In the genomic region with DNA sequence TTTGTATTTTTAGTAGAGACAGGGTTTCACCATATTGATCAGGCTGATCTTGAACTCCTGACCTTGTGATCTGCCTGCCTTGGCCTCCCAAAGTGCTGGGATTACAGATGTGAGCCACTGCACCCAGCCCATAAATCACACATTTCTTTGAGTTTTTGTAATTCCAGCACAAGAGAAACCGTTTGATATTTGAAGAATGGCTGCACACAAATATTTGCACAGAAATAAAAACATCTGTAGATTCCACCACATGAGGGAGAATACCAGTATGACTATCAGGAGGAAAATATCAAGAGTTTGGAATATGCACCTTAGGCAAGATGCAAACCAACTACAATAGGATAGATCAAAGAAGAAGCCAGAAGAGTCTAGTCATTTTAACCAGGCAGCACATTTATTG, we compare ENCODE assay signal across 8 cellular contexts. TPM values are rescaled to one million over a fixed set of nuclear protein-coding genes. Genes with fewer than 3 reads are reported as not detected.
"Had no signal": no experiment of that assay in that cellular context is flagged by ENCODE, and none has a peak within 500 bp of the region (broad histone marks: within the 10 kb centered on the region; RNA-seq: fewer than 3 reads in every experiment).

No MANE protein-coding gene starts in this region.

RNA-seq across cellular contexts. Expression of gene PSG9, which starts 17.9 kb away (rescaled TPM):
- total RNA-seq: OCI-LY7, PC-3, PC-9, Peyer's patch, Right ventricle myocardium inferior, Right ventricle myocardium superior, SJCRH30 had no signal

RNA-seq across cellular contexts. Expression of gene PSG4, which starts 46.0 kb away (rescaled TPM):
- total RNA-seq: OCI-LY7, PC-3, Peyer's patch, Right ventricle myocardium inferior, Right ventricle myocardium superior, SJCRH30, SJSA1 had no signal
